ENCODE assay signal across 19 cellular contexts in genomic region chr5:40572947-40573346, GRCh38.
DNase-seq lines count a peak whose midpoint lies in the region; ATAC-seq, FAIRE-seq and TF ChIP-seq lines count a peak whose summit lies in the region.
"Had no signal": no experiment of that assay in that cellular context is flagged by ENCODE, and none has a peak within 500 bp of the region (broad histone marks: within the 10 kb centered on the region; RNA-seq: fewer than 3 reads in every experiment).

No MANE protein-coding gene starts in this region.

- H3K36me3 ChIP-seq in BJ (ENCODE audit: control insufficient read depth, insufficient read depth, low read length) (no peaks in the 10 kb centered on the region), psoas muscle (ENCODE audit: insufficient read depth in 1 of 2, low read depth in 1 of 2) (no peaks in the 10 kb centered on the region)
- H3K36me3 ChIP-seq: adrenal gland had no signal

- POLR2A ChIA-PET in BJ (lab: Charles Lee), result no interaction called here

- TF ChIP-seq CTCF in BJ (IDR thresholded peaks at IDR 0.05; ENCODE audit: insufficient read depth, low read depth, low read length) (no peak), fibroblast of pulmonary artery (IDR thresholded peaks at IDR 0.05; ENCODE audit: low read length, missing control alignments) (no peak), psoas muscle (IDR thresholded peaks at IDR 0.05) (no peak)

- H3K36me3 Mint-ChIP-seq in activated T-helper 1 cell treated with anti-CD3 and anti-CD28 coated beads, Interleukin-12 subunit alpha, Interleukin-12 subunit beta, Interleukin-2, Interleukin-4 antibody, amounts not matched to agents 30 ng/mL and 10 ng/mL and 1 ng/mL, durations not matched to agents 14 hours and 24 hours and 36 hours (ENCODE audit: low read depth), result peaks cover 4% of the 10 kb centered on the region
- H3K36me3 Mint-ChIP-seq: CD14-positive monocyte had no signal

- no peaks in the 10 kb centered on the region for H3K9me3 ChIP-seq in psoas muscle
- H3K9me3 ChIP-seq: adrenal gland had no signal

- no peak overlapping the region for H3K27ac Mint-ChIP-seq in activated T-helper 1 cell treated with anti-CD3 and anti-CD28 coated beads, Interleukin-12 subunit alpha, Interleukin-12 subunit beta, Interleukin-2, Interleukin-4 antibody, amounts not matched to agents 30 ng/mL and 10 ng/mL and 1 ng/mL, durations not matched to agents 14 hours and 24 hours and 36 hours
- H3K27ac Mint-ChIP-seq: activated CD4-positive, alpha-beta T cell treated with anti-CD3 and anti-CD28 coated beads, Interleukin-2, amount 10 ng/mL, durations not matched to agents 7 days and 5 days; activated T-cell treated with anti-CD3 and anti-CD28 coated beads, Interleukin-2, amount 50 U/mL, for 72 hours; T-helper 1 cell treated with Interleukin-12 subunit alpha and Interleukin-12 subunit beta and Interleukin-4 antibody, amounts not matched to agents 30 μg/mL and 1 μg/mL, for 36 hours had no signal

- intact Hi-C loops in psoas muscle (cut with DNase I), result no loop called here
- intact Hi-C loops in activated T-helper 1 cell treated with anti-CD3 and anti-CD28 coated beads, Interleukin-12 subunit alpha, Interleukin-12 subunit beta, Interleukin-2, Interleukin-4 antibody, amounts not matched to agents 30 ng/mL and 10 ng/mL and 1 ng/mL, durations not matched to agents 14 hours and 24 hours and 36 hours (cut with micrococcal nuclease), result loop anchor here (10.0 kb wide), 1 partner anchor 1408 kb away; no protein-coding TSS in a partner anchor

- peaks cover 38% of the 10 kb centered on the region for H3K4me1 Mint-ChIP-seq in activated T-helper 1 cell treated with anti-CD3 and anti-CD28 coated beads, Interleukin-12 subunit alpha, Interleukin-12 subunit beta, Interleukin-2, Interleukin-4 antibody, amounts not matched to agents 30 ng/mL and 10 ng/mL and 1 ng/mL, durations not matched to agents 14 hours and 24 hours and 36 hours (ENCODE audit: low read depth)

- 13 to 26% (median 14%) methylated on average over 2 of the region's 2 CpGs for WGBS in psoas muscle, 3 donors

- CTCF ChIA-PET in BJ (lab: Yijun Ruan, JAX), result no interaction called here

- H3K9me3 Mint-ChIP-seq in activated T-helper 1 cell treated with anti-CD3 and anti-CD28 coated beads, Interleukin-12 subunit alpha, Interleukin-12 subunit beta, Interleukin-2, Interleukin-4 antibody, amounts not matched to agents 30 ng/mL and 10 ng/mL and 1 ng/mL, durations not matched to agents 14 hours and 24 hours and 36 hours, result peaks cover 8% of the 10 kb centered on the region
- H3K9me3 Mint-ChIP-seq: activated T-cell treated with anti-CD3 and anti-CD28 coated beads, Interleukin-2, amount 50 U/mL, for 72 hours; CD14-positive monocyte had no signal

- H3K4me3 ChIP-seq in BJ (ENCODE audit: low read depth, low read length) (no peak overlapping the region), fibroblast of pulmonary artery (replicated peaks; ENCODE audit: low read depth, low read length) (no peak overlapping the region), psoas muscle (no peak overlapping the region)
- H3K4me3 ChIP-seq: adrenal gland had no signal

- no peaks in the 10 kb centered on the region for H3K4me1 ChIP-seq in psoas muscle

- H3K27me3 Mint-ChIP-seq in activated T-helper 1 cell treated with anti-CD3 and anti-CD28 coated beads, Interleukin-12 subunit alpha, Interleukin-12 subunit beta, Interleukin-2, Interleukin-4 antibody, amounts not matched to agents 30 ng/mL and 10 ng/mL and 1 ng/mL, durations not matched to agents 14 hours and 24 hours and 36 hours (ENCODE audit: insufficient read depth), result no peaks in the 10 kb centered on the region
- H3K27me3 Mint-ChIP-seq: activated CD4-positive, alpha-beta T cell treated with anti-CD3 and anti-CD28 coated beads, Interleukin-2, amount 10 ng/mL, durations not matched to agents 7 days and 5 days had no signal

- no peak for FAIRE-seq in H54 (lab: Jason Lieb, UNC)

- H3K27ac ChIP-seq in psoas muscle, result peak overlapping the region; percentile 10
- H3K27ac ChIP-seq: foreskin keratinocyte had no signal

- ATAC-seq in psoas muscle (peak in 1 of 4 donors; percentile 50), GM21528 (IDR thresholded peaks at IDR 0.05; ENCODE audit: low FRiP score, unreplicated experiment) (no peak)
- ATAC-seq: activated T-cell treated with anti-CD3 and anti-CD28 coated beads, Interleukin-2, amount 50 U/mL, for 72 hours; foreskin keratinocyte had no signal

- TF ChIP-seq POLR2A in H54 (IDR thresholded peaks at IDR 0.05; ENCODE audit: low read depth, low read length), result no peak

- H3K4me3 Mint-ChIP-seq in activated T-helper 1 cell treated with anti-CD3 and anti-CD28 coated beads, Interleukin-12 subunit alpha, Interleukin-12 subunit beta, Interleukin-2, Interleukin-4 antibody, amounts not matched to agents 30 ng/mL and 10 ng/mL and 1 ng/mL, durations not matched to agents 14 hours and 24 hours and 36 hours, result no peak overlapping the region
- H3K4me3 Mint-ChIP-seq: activated CD4-positive, alpha-beta T cell treated with anti-CD3 and anti-CD28 coated beads, Interleukin-2, amount 10 ng/mL, durations not matched to agents 7 days and 5 days; activated T-cell treated with anti-CD3 and anti-CD28 coated beads, Interleukin-2, amount 50 U/mL, for 72 hours; CD14-positive monocyte; T-helper 1 cell treated with Interleukin-12 subunit alpha and Interleukin-12 subunit beta and Interleukin-4 antibody, amounts not matched to agents 30 μg/mL and 1 μg/mL, for 36 hours had no signal

- no peaks in the 10 kb centered on the region for H3K27me3 ChIP-seq in BJ (ENCODE audit: control insufficient read depth, insufficient read depth, low read length)
- H3K27me3 ChIP-seq in psoas muscle (ENCODE audit: insufficient read depth in 3 of 3, low read length in 2 of 3), result no peaks in the 10 kb centered on the region
- H3K27me3 ChIP-seq: adrenal gland, foreskin keratinocyte had no signal

- peak; percentile 61 for DNase-seq in BJ (ENCODE audit: low read depth)
- peak; percentile 35 for DNase-seq in SHP77 treated with DMSO at 0.1 percent for 48 hours (lab: John Stamatoyannopoulos, UW)
- peak; percentile 84 for DNase-seq in fibroblast of pulmonary artery (ENCODE audit: low read depth)
- DNase-seq in psoas muscle, result no peak
- DNase-seq in H54 (ENCODE audit: insufficient read length, low spot score), result no peak
- no peak for DNase-seq in NCI-H128 (lab: John Stamatoyannopoulos, UW; ENCODE audit: unreplicated experiment)
- DNase-seq in activated T-helper 1 cell treated with anti-CD3 and anti-CD28 coated beads, Interleukin-12 subunit alpha, Interleukin-12 subunit beta, Interleukin-2, Interleukin-4 antibody, amounts not matched to agents 30 ng/mL and 10 ng/mL and 1 ng/mL, durations not matched to agents 14 hours and 24 hours and 36 hours (ENCODE audit: low spot score), result no peak
- DNase-seq: activated CD4-positive, alpha-beta T cell treated with anti-CD3 and anti-CD28 coated beads, Interleukin-2, amount 10 ng/mL, durations not matched to agents 7 days and 5 days; activated T-cell treated with anti-CD3 and anti-CD28 coated beads, Interleukin-2, amount 50 U/mL, for 72 hours; dermis blood vessel endothelial cell; DMS79; foreskin keratinocyte; NCI-H2029; NCI-H69; occipital lobe had no signal

Comparison
In these comparisons a context has a peak if more than half of its experiments do, and no peak if none do; other contexts are left out.
1. DNase-seq: peak in BJ (single experiment), SHP77 treated with DMSO at 0.1 percent for 48 hours (single experiment) and fibroblast of pulmonary artery (single experiment); none in psoas muscle (0 of 2), H54 (single experiment), NCI-H128 (single experiment) and activated T-helper 1 cell treated with anti-CD3 and anti-CD28 coated beads, Interleukin-12 subunit alpha, Interleukin-12 subunit beta, Interleukin-2, Interleukin-4 antibody, amounts not matched to agents 30 ng/mL and 10 ng/mL and 1 ng/mL, durations not matched to agents 14 hours and 24 hours and 36 hours (single experiment).